In the genomic region with DNA sequence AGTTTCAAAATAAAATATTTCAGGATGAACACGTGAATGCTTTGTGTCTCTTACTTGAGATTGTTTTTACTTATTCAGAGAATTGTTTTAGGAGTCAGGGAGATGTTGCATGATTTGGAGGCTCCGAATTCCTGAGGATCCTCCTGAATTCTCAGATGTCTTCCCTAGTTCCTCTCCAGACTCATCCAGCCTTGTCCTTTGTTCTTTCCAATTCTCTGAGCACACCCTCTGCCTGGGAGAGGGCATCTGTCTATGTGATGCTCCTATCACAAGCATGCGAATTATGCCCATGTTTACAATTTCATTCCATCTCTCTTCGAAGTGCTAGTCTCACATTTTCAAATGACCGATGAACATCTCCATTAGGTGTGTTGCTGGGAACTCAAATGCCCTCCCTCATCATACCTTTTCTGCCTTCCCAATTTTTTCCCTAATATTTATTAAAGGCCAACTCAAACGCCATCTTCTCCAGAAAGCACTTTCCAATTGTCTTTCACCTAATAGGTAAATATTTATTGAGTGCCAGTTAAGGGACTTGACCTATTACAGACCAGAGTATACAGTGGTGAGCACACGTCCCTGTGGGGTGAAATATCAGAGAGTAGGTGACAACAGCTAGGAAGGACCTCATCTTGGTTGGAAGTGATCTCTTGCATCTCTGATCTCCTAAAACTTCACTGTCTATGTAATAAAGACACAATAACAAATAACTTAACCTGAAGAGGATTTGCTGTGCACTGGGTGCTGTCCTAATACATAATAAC, we compare ENCODE assay signal across 12 cellular contexts.
"Had no signal": no experiment of that assay in that cellular context is flagged by ENCODE, and none has a peak within 500 bp of the region (broad histone marks: within the 10 kb centered on the region; RNA-seq: fewer than 3 reads in every experiment).

No MANE protein-coding gene starts in this region.

- H3K27ac Mint-ChIP-seq: activated T-cell treated with anti-CD3 and anti-CD28 coated beads, Interleukin-2, amount 50 U/mL, for 72 hours; nephron progenitor cell had no signal

- H3K9me3 Mint-ChIP-seq: activated T-cell treated with anti-CD3 and anti-CD28 coated beads, Interleukin-2, amount 50 U/mL, for 72 hours; nephron progenitor cell had no signal

- H3K27ac ChIP-seq: ovary, stomach, thoracic aorta, uterus had no signal

- DNase-seq: activated CD4-positive, alpha-beta T cell treated with anti-CD3 and anti-CD28 coated beads for 1 hour; activated CD4-positive, alpha-beta T cell treated with anti-CD3 and anti-CD28 coated beads, Interleukin-2, amount 50 U/mL, for 48 hours; activated T-cell treated with anti-CD3 and anti-CD28 coated beads, Interleukin-2, amount 50 U/mL, for 72 hours; aorta; dermis blood vessel endothelial cell; hypothalamus; nephron progenitor cell; ovary; stimulated activated CD4-positive, alpha-beta T cell treated with anti-CD3 and anti-CD28 coated beads, Interleukin-2, amount 100 ng/mL, for 48 hours; stomach; uterus had no signal

- ATAC-seq: activated T-cell treated with anti-CD3 and anti-CD28 coated beads, Interleukin-2, amount 50 U/mL, for 72 hours had no signal

- H3K4me3 Mint-ChIP-seq: activated T-cell treated with anti-CD3 and anti-CD28 coated beads, Interleukin-2, amount 50 U/mL, for 72 hours; nephron progenitor cell had no signal
